ENCODE assay signal across 9 cellular contexts in the genomic region with DNA sequence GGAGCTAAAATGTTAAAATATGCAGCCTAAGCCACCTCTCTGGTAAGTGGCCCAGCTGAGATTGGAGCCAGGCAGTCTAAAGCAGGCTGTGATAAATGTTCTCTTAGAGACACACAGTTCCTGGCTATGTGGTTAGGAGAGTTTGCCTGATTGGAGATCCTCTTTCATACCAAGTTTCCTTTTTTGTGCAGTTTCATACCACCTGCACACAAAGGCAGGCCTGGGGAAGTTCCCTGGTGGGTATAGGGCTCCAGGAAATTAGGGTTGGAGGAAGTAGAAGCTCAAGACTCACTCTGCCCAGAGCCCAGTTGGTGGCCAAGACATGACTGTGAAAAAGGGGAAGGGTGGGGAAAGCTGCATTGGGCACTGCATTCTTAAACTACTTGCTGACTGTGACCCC. TPM values are rescaled to one million over a fixed set of nuclear protein-coding genes. Genes with fewer than 3 reads are reported as not detected.
DNase-seq lines count a peak whose midpoint lies in the region; ATAC-seq and TF ChIP-seq lines count a peak whose summit lies in the region.
"Had no signal": no experiment of that assay in that cellular context is flagged by ENCODE, and none has a peak within 500 bp of the region (broad histone marks: within the 10 kb centered on the region; RNA-seq: fewer than 3 reads in every experiment).

No MANE protein-coding gene starts in this region.

- H3K4me3 ChIP-seq in DND-41 (ENCODE audit: low read depth in 1 of 2, low read length in 2 of 2) (no peak overlapping the region), Karpas-422 (ENCODE audit: low read length) (0 out of 2 replicates have a peak overlapping the region, but pooled peaks have one; percentile 13), heart right ventricle (no peak overlapping the region)

- peak overlapping the region; percentile 72 for H3K27ac ChIP-seq in DND-41 (ENCODE audit: low read length)
- H3K27ac ChIP-seq in Karpas-422 (ENCODE audit: low read length) = peak overlapping the region; percentile 80
- H3K27ac ChIP-seq in heart right ventricle = no peak overlapping the region

- intact Hi-C loops in heart right ventricle (cut with DNase I) = no loop called here

- H3K9ac ChIP-seq in DND-41 (ENCODE audit: low read depth, low read length) (no peak overlapping the region), Karpas-422 (ENCODE audit: low read length) (no peak overlapping the region)

- H3K36me3 ChIP-seq in DND-41 (ENCODE audit: insufficient read depth, low read length) (no peaks in the 10 kb centered on the region), Karpas-422 (ENCODE audit: insufficient read depth, low read length) (no peaks in the 10 kb centered on the region), heart right ventricle (no peaks in the 10 kb centered on the region)

- TF ChIP-seq CTCF in DND-41 (IDR thresholded peaks at IDR 0.05; ENCODE audit: borderline replicate concordance, extremely low read depth, low read length, poor library complexity, severe bottlenecking) (no peak), heart right ventricle (IDR thresholded peaks at IDR 0.05) (no peak)

- no peaks in the 10 kb centered on the region for H3K9me3 ChIP-seq in DND-41 (ENCODE audit: insufficient read depth, low read length, severe bottlenecking)
- no peaks in the 10 kb centered on the region for H3K9me3 ChIP-seq in Karpas-422 (ENCODE audit: low read length)
- H3K9me3 ChIP-seq in heart right ventricle = no peaks in the 10 kb centered on the region

- H4K20me1 ChIP-seq in DND-41 (ENCODE audit: insufficient read depth, low read length) = no peaks in the 10 kb centered on the region
- H4K20me1 ChIP-seq in Karpas-422 (ENCODE audit: insufficient read depth, low read depth, low read length) = no peaks in the 10 kb centered on the region

- no peak overlapping the region for H2AFZ ChIP-seq in DND-41 (ENCODE audit: low read depth, low read length)
- H2AFZ ChIP-seq in Karpas-422 (ENCODE audit: low read length) = no peak overlapping the region

- DNase-seq in DND-41 = peak; percentile 55
- peak; percentile 83 for DNase-seq in Karpas-422
- peak; percentile 6 for DNase-seq in heart right ventricle
- no peak for DNase-seq in HK-2 (ENCODE audit: unreplicated experiment)
- DNase-seq in activated T-cell treated with anti-CD3 and anti-CD28 coated beads for 4 hours = no peak
- no peak for DNase-seq in ureter (ENCODE audit: low spot score)
- DNase-seq in stimulated activated CD4-positive, alpha-beta T cell treated with anti-CD3 and anti-CD28 coated beads, Interleukin-2, amount 100 ng/mL, for 48 hours = no peak
- DNase-seq: NCI-H1694 treated with DMSO at 0.1 percent for 48 hours had no signal

- peak; percentile 97 for ATAC-seq in DND-41 (ENCODE audit: insufficient read depth, low read depth)
- peak; percentile 86 for ATAC-seq in GM21576 (IDR thresholded peaks at IDR 0.05; ENCODE audit: unreplicated experiment)
- peak in 5 of 8 donors; percentile 21 to 67 (median 35) for ATAC-seq in heart right ventricle

- H3K4me2 ChIP-seq in DND-41 (ENCODE audit: insufficient read depth, low read length) (no peak overlapping the region), Karpas-422 (ENCODE audit: low read depth, low read length, poor library complexity, severe bottlenecking) (peak overlapping the region; percentile 54)

- no peaks in the 10 kb centered on the region for H3K27me3 ChIP-seq in DND-41 (ENCODE audit: insufficient read depth, low read length, poor library complexity)
- H3K27me3 ChIP-seq in Karpas-422 (ENCODE audit: low read length) = no peaks in the 10 kb centered on the region
- H3K27me3 ChIP-seq in heart right ventricle = peaks cover 0 to 8% (median 0%) of the 10 kb centered on the region in 7 donors

- H3K4me1 ChIP-seq in DND-41 (ENCODE audit: insufficient read depth, low read length) (peaks cover 37% of the 10 kb centered on the region), Karpas-422 (ENCODE audit: low read length) (peaks cover 34% of the 10 kb centered on the region), heart right ventricle (peaks cover 0 to 14% (median 0%) of the 10 kb centered on the region in 9 donors)

- H3K79me2 ChIP-seq in DND-41 (ENCODE audit: insufficient read depth, low read length) (no peaks in the 10 kb centered on the region), Karpas-422 (ENCODE audit: low read length) (no peaks in the 10 kb centered on the region)

- no peaks in the 10 kb centered on the region for H3K9me2 ChIP-seq in Karpas-422 (replicated peaks; ENCODE audit: insufficient read depth, low read length)

RNA-seq across cellular contexts. Expression of gene CYBB, which starts 16.9 kb away (rescaled TPM):
- 13.4 and 14.4 TPM in 2 replicates for total RNA-seq in Karpas-422 (2014; rRNA removed; shearing (Covaris generic); ENCODE audit: low replicate concordance)
- total RNA-seq in heart right ventricle (100 to 1,000 TPM in 1 of 10 donors, 10 to 100 TPM in 3, 1 to 10 TPM in 6; 4.8 to 106 (median 8.1) TPM), ureter (13.7 TPM)
- 1 to 10 TPM; 1.9 to 2.3 TPM for polyA plus RNA-seq in heart right ventricle

RNA-seq across cellular contexts. Expression of gene DYNLT3, which starts 50.6 kb away (rescaled TPM):
- total RNA-seq in Karpas-422 (2014; rRNA removed; shearing (Covaris generic); ENCODE audit: low replicate concordance) = 22.5 and 33.5 TPM in 2 replicates
- total RNA-seq in heart right ventricle (10 to 100 TPM; 18.0 to 27.6 (median 21.0) TPM), ureter (31.9 TPM)
- polyA plus RNA-seq in heart right ventricle = 10 to 100 TPM; 10.2 to 22.6 TPM

Comparison
In these comparisons a context has a peak if more than half of its experiments do, and no peak if none do; other contexts are left out.
1. ATAC-seq: peak in every context shown above with its lines; median percentile 97 in DND-41; 86 in GM21576; 35 in heart right ventricle.
2. DNase-seq: peak in DND-41 (single experiment), Karpas-422 (single experiment) and heart right ventricle (2 of 2); none in HK-2 (single experiment), activated T-cell treated with anti-CD3 and anti-CD28 coated beads for 4 hours (single experiment), ureter (single experiment) and stimulated activated CD4-positive, alpha-beta T cell treated with anti-CD3 and anti-CD28 coated beads, Interleukin-2, amount 100 ng/mL, for 48 hours (0 of 2).
3. H3K27ac ChIP-seq: peak in DND-41 (single experiment) and Karpas-422 (single experiment); none in heart right ventricle (0 of 10).